19 cellular contexts compared by ENCODE assay signal in the genomic region with DNA sequence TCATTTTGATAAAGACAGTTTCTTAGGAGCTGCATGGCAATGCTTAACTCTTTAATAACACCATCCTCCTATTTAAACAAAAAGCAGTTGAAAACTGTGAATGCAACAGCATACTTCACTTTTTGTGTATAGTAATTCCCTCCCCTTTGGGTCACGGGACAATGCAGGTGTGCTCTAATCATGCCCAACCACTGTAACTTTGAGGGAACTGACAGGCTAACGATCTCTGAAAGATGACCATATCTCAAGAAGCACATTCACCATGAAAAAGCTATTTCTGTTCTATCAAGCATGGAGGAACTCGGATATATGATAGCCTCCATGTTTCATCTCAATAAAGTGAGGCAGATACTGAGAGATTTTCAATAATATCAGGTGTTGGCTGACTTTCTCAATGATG.
DNase-seq lines count a peak whose midpoint lies in the region; ATAC-seq and FAIRE-seq lines count a peak whose summit lies in the region.
"Had no signal": no experiment of that assay in that cellular context is flagged by ENCODE, and none has a peak within 500 bp of the region (broad histone marks: within the 10 kb centered on the region; RNA-seq: fewer than 3 reads in every experiment).

No MANE protein-coding gene starts in this region.

- no peak for FAIRE-seq in small intestine (lab: Jason Lieb, UNC)

- H3K9me3 ChIP-seq in small intestine (ENCODE audit: control insufficient read depth, low read depth) = no peaks in the 10 kb centered on the region
- H3K9me3 ChIP-seq: right lobe of liver had no signal

- no peak overlapping the region for H3K4me3 ChIP-seq in small intestine (ENCODE audit: low read depth in 1 of 2, low read length in 2 of 2)
- H3K4me3 ChIP-seq: BLaER1 treated with 17β-estradiol and CSF1 and Interleukin-3, amounts not matched to agents 10 nM and 100 nM; right lobe of liver had no signal

- ATAC-seq in GM18870 (IDR thresholded peaks at IDR 0.05; ENCODE audit: unreplicated experiment) (peak; percentile 70), GM21528 (IDR thresholded peaks at IDR 0.05; ENCODE audit: low FRiP score, unreplicated experiment) (peak; percentile 74), HG03025 (IDR thresholded peaks at IDR 0.05; ENCODE audit: low FRiP score, unreplicated experiment) (peak; percentile 78), HG03571 (IDR thresholded peaks at IDR 0.05; ENCODE audit: unreplicated experiment) (peak; percentile 67)
- ATAC-seq: left colon, natural killer cell, right lobe of liver, Right ventricle myocardium inferior had no signal

- no peaks in the 10 kb centered on the region for H3K27me3 ChIP-seq in small intestine (ENCODE audit: control insufficient read depth in 2 of 2, insufficient read depth in 2 of 2, low read length in 2 of 2)
- H3K27me3 ChIP-seq: BLaER1 treated with 17β-estradiol and CSF1 and Interleukin-3, amounts not matched to agents 10 nM and 100 nM; right lobe of liver had no signal

- H3K36me3 ChIP-seq in small intestine (ENCODE audit: control insufficient read depth in 2 of 2, insufficient read depth in 2 of 2, low read length in 2 of 2) = peaks cover 3 to 5% of the 10 kb centered on the region in 2 donors
- H3K36me3 ChIP-seq: right lobe of liver had no signal

- H3K4me1 ChIP-seq in small intestine (ENCODE audit: control insufficient read depth in 2 of 2, insufficient read depth in 1 of 2, low read depth in 1 of 2, low read length in 1 of 2) = no peaks in the 10 kb centered on the region
- H3K4me1 ChIP-seq: right lobe of liver had no signal

- no peak for DNase-seq in NCI-H345 (lab: John Stamatoyannopoulos, UW)
- DNase-seq in stimulated activated CD4-positive, alpha-beta T cell treated with anti-CD3 and anti-CD28 coated beads, Interleukin-4, amount 100 ng/mL, for 4 hours = no peak
- DNase-seq in stimulated activated CD4-positive, alpha-beta T cell treated with anti-CD3 and anti-CD28 coated beads, Interleukin-15, amount 100 ng/mL, for 24 hours = no peak
- no peak for DNase-seq in small intestine
- DNase-seq: activated CD8-positive, alpha-beta memory T cell treated with anti-CD3 and anti-CD28 coated beads for 24 hours; central memory CD4-positive, alpha-beta T cell; head of caudate nucleus; left colon; MM.1S; natural killer cell; NCI-H524 treated with DMSO at 0.1 percent for 48 hours; right lobe of liver; T1000 had no signal

- WGBS in small intestine, 3 donors = 90 to 96% (median 91%) methylated on average over 3 of the region's 3 CpGs

- H3K27ac ChIP-seq in small intestine (ENCODE audit: low read depth in 1 of 2, low read length in 1 of 2) = no peak overlapping the region
- H3K27ac ChIP-seq: BLaER1 treated with 17β-estradiol and CSF1 and Interleukin-3, amounts not matched to agents 10 nM and 100 nM; right lobe of liver had no signal
